1 cellular context compared by ENCODE assay signal in the genomic region with DNA sequence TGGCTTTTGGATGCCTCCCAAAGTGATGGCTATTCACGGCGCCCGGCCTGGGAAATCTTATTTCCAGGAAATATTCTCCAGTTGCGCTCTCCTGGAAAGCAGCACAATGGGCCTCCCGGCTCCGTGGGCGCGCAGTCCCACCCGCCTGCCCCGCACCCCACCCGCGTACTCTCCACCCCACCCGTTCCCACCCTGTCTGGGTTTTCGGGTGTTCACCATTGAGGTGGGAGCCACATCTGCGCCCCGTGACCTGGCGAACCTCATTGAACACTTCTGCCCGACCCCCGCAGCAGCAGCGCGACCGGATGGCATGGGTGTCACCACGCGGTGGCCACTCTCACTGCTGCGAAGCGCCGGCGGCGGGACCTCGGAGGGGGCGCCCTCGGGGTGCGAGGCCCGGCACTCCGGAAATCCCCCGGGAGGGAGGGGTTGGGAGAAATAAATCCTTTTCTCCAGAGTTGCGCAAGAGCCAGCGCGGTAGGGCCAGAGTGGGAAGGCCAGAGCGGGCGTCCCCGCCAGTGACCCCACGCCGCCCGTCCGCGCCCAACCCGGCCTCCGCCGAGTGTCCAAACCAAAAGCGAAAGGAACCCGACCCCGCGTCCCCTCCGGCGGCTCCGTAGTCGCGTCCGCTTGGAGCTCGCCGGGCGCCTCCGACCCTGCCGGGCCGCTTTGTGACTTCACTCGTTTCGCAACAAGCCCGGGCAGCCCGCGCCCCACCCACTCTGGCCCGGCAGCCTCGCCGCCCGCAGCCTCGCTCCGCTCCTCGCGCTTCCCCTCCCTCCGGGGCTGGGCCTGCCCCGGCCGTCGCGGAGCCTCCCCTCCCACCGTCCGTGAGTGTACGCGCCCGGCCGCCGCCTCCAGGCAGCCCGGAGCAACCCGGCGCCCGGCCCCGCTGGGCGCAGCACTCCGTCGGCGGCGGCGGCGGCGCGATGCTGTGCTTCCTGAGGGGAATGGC.
TF ChIP-seq lines count a peak whose summit lies in the region.

A gene with protein sequence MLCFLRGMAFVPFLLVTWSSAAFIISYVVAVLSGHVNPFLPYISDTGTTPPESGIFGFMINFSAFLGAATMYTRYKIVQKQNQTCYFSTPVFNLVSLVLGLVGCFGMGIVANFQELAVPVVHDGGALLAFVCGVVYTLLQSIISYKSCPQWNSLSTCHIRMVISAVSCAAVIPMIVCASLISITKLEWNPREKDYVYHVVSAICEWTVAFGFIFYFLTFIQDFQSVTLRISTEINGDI (plus strand): TSS at position 720 of the 955 bp plus-strand sequence. CDS start 210 bp downstream, at position 930.

TF ChIP-seq in K562, 482 proteins besides CTCF, POLR2A, EP300 and RAD21 (continued from another document and continues in another):
- TF ChIP-seq, protein P1, sequence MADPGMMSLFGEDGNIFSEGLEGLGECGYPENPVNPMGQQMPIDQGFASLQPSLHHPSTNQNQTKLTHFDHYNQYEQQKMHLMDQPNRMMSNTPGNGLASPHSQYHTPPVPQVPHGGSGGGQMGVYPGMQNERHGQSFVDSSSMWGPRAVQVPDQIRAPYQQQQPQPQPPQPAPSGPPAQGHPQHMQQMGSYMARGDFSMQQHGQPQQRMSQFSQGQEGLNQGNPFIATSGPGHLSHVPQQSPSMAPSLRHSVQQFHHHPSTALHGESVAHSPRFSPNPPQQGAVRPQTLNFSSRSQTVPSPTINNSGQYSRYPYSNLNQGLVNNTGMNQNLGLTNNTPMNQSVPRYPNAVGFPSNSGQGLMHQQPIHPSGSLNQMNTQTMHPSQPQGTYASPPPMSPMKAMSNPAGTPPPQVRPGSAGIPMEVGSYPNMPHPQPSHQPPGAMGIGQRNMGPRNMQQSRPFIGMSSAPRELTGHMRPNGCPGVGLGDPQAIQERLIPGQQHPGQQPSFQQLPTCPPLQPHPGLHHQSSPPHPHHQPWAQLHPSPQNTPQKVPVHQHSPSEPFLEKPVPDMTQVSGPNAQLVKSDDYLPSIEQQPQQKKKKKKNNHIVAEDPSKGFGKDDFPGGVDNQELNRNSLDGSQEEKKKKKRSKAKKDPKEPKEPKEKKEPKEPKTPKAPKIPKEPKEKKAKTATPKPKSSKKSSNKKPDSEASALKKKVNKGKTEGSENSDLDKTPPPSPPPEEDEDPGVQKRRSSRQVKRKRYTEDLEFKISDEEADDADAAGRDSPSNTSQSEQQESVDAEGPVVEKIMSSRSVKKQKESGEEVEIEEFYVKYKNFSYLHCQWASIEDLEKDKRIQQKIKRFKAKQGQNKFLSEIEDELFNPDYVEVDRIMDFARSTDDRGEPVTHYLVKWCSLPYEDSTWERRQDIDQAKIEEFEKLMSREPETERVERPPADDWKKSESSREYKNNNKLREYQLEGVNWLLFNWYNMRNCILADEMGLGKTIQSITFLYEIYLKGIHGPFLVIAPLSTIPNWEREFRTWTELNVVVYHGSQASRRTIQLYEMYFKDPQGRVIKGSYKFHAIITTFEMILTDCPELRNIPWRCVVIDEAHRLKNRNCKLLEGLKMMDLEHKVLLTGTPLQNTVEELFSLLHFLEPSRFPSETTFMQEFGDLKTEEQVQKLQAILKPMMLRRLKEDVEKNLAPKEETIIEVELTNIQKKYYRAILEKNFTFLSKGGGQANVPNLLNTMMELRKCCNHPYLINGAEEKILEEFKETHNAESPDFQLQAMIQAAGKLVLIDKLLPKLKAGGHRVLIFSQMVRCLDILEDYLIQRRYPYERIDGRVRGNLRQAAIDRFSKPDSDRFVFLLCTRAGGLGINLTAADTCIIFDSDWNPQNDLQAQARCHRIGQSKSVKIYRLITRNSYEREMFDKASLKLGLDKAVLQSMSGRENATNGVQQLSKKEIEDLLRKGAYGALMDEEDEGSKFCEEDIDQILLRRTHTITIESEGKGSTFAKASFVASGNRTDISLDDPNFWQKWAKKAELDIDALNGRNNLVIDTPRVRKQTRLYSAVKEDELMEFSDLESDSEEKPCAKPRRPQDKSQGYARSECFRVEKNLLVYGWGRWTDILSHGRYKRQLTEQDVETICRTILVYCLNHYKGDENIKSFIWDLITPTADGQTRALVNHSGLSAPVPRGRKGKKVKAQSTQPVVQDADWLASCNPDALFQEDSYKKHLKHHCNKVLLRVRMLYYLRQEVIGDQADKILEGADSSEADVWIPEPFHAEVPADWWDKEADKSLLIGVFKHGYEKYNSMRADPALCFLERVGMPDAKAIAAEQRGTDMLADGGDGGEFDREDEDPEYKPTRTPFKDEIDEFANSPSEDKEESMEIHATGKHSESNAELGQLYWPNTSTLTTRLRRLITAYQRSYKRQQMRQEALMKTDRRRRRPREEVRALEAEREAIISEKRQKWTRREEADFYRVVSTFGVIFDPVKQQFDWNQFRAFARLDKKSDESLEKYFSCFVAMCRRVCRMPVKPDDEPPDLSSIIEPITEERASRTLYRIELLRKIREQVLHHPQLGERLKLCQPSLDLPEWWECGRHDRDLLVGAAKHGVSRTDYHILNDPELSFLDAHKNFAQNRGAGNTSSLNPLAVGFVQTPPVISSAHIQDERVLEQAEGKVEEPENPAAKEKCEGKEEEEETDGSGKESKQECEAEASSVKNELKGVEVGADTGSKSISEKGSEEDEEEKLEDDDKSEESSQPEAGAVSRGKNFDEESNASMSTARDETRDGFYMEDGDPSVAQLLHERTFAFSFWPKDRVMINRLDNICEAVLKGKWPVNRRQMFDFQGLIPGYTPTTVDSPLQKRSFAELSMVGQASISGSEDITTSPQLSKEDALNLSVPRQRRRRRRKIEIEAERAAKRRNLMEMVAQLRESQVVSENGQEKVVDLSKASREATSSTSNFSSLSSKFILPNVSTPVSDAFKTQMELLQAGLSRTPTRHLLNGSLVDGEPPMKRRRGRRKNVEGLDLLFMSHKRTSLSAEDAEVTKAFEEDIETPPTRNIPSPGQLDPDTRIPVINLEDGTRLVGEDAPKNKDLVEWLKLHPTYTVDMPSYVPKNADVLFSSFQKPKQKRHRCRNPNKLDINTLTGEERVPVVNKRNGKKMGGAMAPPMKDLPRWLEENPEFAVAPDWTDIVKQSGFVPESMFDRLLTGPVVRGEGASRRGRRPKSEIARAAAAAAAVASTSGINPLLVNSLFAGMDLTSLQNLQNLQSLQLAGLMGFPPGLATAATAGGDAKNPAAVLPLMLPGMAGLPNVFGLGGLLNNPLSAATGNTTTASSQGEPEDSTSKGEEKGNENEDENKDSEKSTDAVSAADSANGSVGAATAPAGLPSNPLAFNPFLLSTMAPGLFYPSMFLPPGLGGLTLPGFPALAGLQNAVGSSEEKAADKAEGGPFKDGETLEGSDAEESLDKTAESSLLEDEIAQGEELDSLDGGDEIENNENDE (IDR thresholded peaks at IDR 0.05; ENCODE audit: low read depth, low read length), result no peak
- no peak for TF ChIP-seq HSF4 (CRISPR knock-in tag; IDR thresholded peaks at IDR 0.05; ENCODE audit: borderline replicate concordance)
- no peak for TF ChIP-seq FOXM1 (IDR thresholded peaks at IDR 0.05; ENCODE audit: low read depth)
- TF ChIP-seq FOXM1 (CRISPR knock-in tag; IDR thresholded peaks at IDR 0.05; ENCODE audit: low read depth), result no peak; the same call in 1 of the 2 replicates
- TF ChIP-seq, protein P2, sequence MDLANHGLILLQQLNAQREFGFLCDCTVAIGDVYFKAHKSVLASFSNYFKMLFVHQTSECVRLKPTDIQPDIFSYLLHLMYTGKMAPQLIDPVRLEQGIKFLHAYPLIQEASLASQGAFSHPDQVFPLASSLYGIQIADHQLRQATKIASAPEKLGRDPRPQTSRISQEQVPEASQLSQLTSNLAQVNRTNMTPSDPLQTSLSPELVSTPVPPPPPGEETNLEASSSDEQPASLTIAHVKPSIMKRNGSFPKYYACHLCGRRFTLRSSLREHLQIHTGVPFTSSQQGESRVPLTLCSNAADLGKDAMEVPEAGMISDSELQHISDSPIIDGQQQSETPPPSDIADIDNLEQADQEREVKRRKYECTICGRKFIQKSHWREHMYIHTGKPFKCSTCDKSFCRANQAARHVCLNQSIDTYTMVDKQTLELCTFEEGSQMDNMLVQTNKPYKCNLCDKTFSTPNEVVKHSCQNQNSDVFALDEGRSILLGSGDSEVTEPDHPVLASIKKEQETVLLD (IDR thresholded peaks at IDR 0.05), result no peak
- no peak for TF ChIP-seq YBX1 (IDR thresholded peaks at IDR 0.05)
- TF ChIP-seq ZNF408 (CRISPR knock-in tag; IDR thresholded peaks at IDR 0.05; ENCODE audit: low read depth), result no peak
- TF ChIP-seq FUS (optimal IDR thresholded peaks at IDR 0.05; ENCODE audit: low read depth, low read length), result peak; percentile 75
- no peak; the same call in 1 of the 2 replicates for TF ChIP-seq NBN (IDR thresholded peaks at IDR 0.05; ENCODE audit: low read depth)
- no peak for TF ChIP-seq ZNF77 (CRISPR knock-in tag; IDR thresholded peaks at IDR 0.05)
- TF ChIP-seq RBM14 (IDR thresholded peaks at IDR 0.05; ENCODE audit: borderline replicate concordance, insufficient read depth, low read depth, low read length), result 0 out of 2 replicates have a peak, but pooled peaks have one; percentile 55
- TF ChIP-seq ZNF551 (CRISPR knock-in tag; IDR thresholded peaks at IDR 0.05), result no peak
- TF ChIP-seq, protein P3, sequence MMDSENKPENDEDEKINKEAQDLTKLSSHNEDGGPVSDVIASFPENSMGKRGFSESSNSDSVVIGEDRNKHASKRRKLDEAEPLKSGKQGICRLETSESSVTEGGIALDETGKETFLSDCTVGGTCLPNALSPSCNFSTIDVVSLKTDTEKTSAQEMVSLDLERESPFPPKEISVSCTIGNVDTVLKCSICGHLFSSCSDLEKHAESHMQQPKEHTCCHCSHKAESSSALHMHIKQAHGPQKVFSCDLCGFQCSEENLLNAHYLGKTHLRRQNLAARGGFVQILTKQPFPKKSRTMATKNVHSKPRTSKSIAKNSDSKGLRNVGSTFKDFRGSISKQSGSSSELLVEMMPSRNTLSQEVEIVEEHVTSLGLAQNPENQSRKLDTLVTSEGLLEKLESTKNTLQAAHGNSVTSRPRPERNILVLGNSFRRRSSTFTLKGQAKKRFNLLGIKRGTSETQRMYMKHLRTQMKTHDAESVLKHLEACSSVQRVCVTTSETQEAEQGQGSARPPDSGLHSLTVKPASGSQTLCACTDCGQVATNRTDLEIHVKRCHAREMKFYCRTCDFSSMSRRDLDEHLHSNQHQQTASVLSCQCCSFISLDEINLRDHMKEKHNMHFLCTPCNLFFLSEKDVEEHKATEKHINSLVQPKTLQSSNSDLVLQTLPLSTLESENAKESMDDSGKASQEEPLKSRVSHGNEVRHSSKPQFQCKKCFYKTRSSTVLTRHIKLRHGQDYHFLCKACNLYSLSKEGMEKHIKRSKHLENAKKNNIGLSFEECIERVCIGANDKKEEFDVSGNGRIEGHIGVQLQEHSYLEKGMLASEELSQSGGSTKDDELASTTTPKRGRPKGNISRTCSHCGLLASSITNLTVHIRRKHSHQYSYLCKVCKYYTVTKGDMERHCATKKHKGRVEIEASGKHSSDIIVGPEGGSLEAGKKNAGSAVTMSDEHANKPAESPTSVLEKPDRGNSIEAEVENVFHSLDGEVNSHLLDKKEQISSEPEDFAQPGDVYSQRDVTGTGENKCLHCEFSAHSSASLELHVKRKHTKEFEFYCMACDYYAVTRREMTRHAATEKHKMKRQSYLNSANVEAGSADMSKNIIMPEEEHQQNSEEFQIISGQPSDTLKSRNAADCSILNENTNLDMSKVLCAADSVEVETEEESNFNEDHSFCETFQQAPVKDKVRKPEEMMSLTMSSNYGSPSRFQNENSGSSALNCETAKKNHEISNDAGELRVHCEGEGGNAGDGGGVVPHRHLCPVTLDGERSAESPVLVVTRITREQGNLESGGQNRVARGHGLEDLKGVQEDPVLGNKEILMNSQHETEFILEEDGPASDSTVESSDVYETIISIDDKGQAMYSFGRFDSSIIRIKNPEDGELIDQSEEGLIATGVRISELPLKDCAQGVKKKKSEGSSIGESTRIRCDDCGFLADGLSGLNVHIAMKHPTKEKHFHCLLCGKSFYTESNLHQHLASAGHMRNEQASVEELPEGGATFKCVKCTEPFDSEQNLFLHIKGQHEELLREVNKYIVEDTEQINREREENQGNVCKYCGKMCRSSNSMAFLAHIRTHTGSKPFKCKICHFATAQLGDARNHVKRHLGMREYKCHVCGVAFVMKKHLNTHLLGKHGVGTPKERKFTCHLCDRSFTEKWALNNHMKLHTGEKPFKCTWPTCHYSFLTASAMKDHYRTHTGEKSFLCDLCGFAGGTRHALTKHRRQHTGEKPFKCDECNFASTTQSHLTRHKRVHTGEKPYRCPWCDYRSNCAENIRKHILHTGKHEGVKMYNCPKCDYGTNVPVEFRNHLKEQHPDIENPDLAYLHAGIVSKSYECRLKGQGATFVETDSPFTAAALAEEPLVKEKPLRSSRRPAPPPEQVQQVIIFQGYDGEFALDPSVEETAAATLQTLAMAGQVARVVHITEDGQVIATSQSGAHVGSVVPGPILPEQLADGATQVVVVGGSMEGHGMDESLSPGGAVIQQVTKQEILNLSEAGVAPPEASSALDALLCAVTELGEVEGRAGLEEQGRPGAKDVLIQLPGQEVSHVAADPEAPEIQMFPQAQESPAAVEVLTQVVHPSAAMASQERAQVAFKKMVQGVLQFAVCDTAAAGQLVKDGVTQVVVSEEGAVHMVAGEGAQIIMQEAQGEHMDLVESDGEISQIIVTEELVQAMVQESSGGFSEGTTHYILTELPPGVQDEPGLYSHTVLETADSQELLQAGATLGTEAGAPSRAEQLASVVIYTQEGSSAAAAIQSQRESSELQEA (IDR thresholded peaks at IDR 0.05; ENCODE audit: low read depth), result no peak
- TF ChIP-seq MCM3 (IDR thresholded peaks at IDR 0.05), result no peak
- no peak for TF ChIP-seq KLF13 (tag; IDR thresholded peaks at IDR 0.05; ENCODE audit: borderline replicate concordance, low read depth)
- TF ChIP-seq EHMT2 (IDR thresholded peaks at IDR 0.05), result no peak
- no peak for TF ChIP-seq KDM4B (IDR thresholded peaks at IDR 0.05; ENCODE audit: borderline replicate concordance in 2 of 2, low read depth in 1 of 2)
- TF ChIP-seq NCOA6 (IDR thresholded peaks at IDR 0.05), result peak; percentile 50; the same call in 1 of the 2 replicates
- TF ChIP-seq, protein P4, sequence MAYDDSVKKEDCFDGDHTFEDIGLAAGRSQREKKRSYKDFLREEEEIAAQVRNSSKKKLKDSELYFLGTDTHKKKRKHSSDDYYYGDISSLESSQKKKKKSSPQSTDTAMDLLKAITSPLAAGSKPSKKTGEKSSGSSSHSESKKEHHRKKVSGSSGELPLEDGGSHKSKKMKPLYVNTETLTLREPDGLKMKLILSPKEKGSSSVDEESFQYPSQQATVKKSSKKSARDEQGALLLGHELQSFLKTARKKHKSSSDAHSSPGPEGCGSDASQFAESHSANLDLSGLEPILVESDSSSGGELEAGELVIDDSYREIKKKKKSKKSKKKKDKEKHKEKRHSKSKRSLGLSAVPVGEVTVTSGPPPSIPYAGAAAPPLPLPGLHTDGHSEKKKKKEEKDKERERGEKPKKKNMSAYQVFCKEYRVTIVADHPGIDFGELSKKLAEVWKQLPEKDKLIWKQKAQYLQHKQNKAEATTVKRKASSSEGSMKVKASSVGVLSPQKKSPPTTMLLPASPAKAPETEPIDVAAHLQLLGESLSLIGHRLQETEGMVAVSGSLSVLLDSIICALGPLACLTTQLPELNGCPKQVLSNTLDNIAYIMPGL (CRISPR knock-in tag; IDR thresholded peaks at IDR 0.05), result no peak; the same call in 1 of the 2 replicates
- TF ChIP-seq SMARCE1 (IDR thresholded peaks at IDR 0.05), result no peak
- TF ChIP-seq, protein P5, sequence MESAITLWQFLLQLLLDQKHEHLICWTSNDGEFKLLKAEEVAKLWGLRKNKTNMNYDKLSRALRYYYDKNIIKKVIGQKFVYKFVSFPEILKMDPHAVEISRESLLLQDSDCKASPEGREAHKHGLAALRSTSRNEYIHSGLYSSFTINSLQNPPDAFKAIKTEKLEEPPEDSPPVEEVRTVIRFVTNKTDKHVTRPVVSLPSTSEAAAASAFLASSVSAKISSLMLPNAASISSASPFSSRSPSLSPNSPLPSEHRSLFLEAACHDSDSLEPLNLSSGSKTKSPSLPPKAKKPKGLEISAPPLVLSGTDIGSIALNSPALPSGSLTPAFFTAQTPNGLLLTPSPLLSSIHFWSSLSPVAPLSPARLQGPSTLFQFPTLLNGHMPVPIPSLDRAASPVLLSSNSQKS (CRISPR knock-in tag; IDR thresholded peaks at IDR 0.05), result no peak
- peak; percentile 92 for TF ChIP-seq CXXC5 (CRISPR knock-in tag; IDR thresholded peaks at IDR 0.05)
- no peak for TF ChIP-seq HDAC1 (IDR thresholded peaks at IDR 0.05)
